10 cellular contexts compared by ENCODE assay signal in genomic region chr1:154747380-154747779, GRCh38.
A peak's percentile ranks its signal among the peaks of the same experiment; 100 is the strongest.
DNase-seq lines count a peak whose midpoint lies in the region; ATAC-seq and TF ChIP-seq lines count a peak whose summit lies in the region.
"Had no signal": no experiment of that assay in that cellular context is flagged by ENCODE, and none has a peak within 500 bp of the region (broad histone marks: within the 10 kb centered on the region; RNA-seq: fewer than 3 reads in every experiment).

No MANE protein-coding gene starts in this region.

- intact Hi-C loops in CD14-positive monocyte (cut with micrococcal nuclease) = no loop called here
- intact Hi-C loops in naive thymus-derived CD4-positive, alpha-beta T cell (cut with micrococcal nuclease) = loop anchor here (5.0 kb wide), 3 partner anchors 45 to 265 kb away; partner anchors contain the start of gene UBE2Q1 (in 1 of the 2)

- peaks cover 39 to 47% of the 10 kb centered on the region in 2 donors for H3K4me1 ChIP-seq in naive thymus-derived CD4-positive, alpha-beta T cell (ENCODE audit: control insufficient read depth in 2 of 2, insufficient read depth in 2 of 2, low read length in 2 of 2)

- peak overlapping the region; percentile 74 to 90 for H3K4me3 Mint-ChIP-seq in CD14-positive monocyte
- H3K4me3 Mint-ChIP-seq in activated naive CD8-positive, alpha-beta T cell treated with anti-CD3 and anti-CD28 coated beads for 36 hours = peak overlapping the region; percentile 79
- H3K4me3 Mint-ChIP-seq in naive thymus-derived CD4-positive, alpha-beta T cell = peak overlapping the region; percentile 71 to 88 (median 84)
- H3K4me3 Mint-ChIP-seq in activated CD8-positive, alpha-beta memory T cell treated with anti-CD3 and anti-CD28 coated beads, Interleukin-2, amount 10 ng/mL, durations not matched to agents 7 days and 5 days = no peak overlapping the region

- peak overlapping the region; percentile 48 for H3K27ac ChIP-seq in HL-60 (replicated peaks)
- H3K27ac ChIP-seq in naive thymus-derived CD4-positive, alpha-beta T cell (ENCODE audit: low read depth, low read length) = peak overlapping the region; percentile 73
- H3K27ac ChIP-seq: testis had no signal

- peak overlapping the region in 1 of 7 donors; percentile 55 for H3K27ac Mint-ChIP-seq in CD14-positive monocyte
- peak overlapping the region; percentile 93 for H3K27ac Mint-ChIP-seq in activated naive CD8-positive, alpha-beta T cell treated with anti-CD3 and anti-CD28 coated beads for 36 hours
- H3K27ac Mint-ChIP-seq in naive thymus-derived CD4-positive, alpha-beta T cell = peak overlapping the region; percentile 90 to 98 (median 96)
- H3K27ac Mint-ChIP-seq in activated CD8-positive, alpha-beta memory T cell treated with anti-CD3 and anti-CD28 coated beads, Interleukin-2, amount 10 ng/mL, durations not matched to agents 7 days and 5 days = no peak overlapping the region

- H3K27me3 ChIP-seq in HL-60 (ENCODE audit: insufficient read depth, poor library complexity, severe bottlenecking) = no peaks in the 10 kb centered on the region
- H3K27me3 ChIP-seq in naive thymus-derived CD4-positive, alpha-beta T cell (ENCODE audit: control insufficient read depth in 2 of 2, insufficient read depth in 2 of 2, low read length in 2 of 2) = no peaks in the 10 kb centered on the region
- H3K27me3 ChIP-seq: testis had no signal

- POLR2A ChIA-PET in naive thymus-derived CD4-positive, alpha-beta T cell (lab: Charles Lee) = interaction anchor here (1.1 to 1.8 kb wide), 5 partner anchors 9 to 280 kb away, joined by 3 to 6 read pairs (median 3); no protein-coding TSS in a partner anchor

- no peaks in the 10 kb centered on the region for H3K9me3 ChIP-seq in naive thymus-derived CD4-positive, alpha-beta T cell (ENCODE audit: control insufficient read depth in 2 of 3, low read length in 3 of 3)
- H3K9me3 ChIP-seq: testis had no signal

- peaks cover 46% of the 10 kb centered on the region for H3K4me1 Mint-ChIP-seq in CD14-positive monocyte
- H3K4me1 Mint-ChIP-seq in activated naive CD8-positive, alpha-beta T cell treated with anti-CD3 and anti-CD28 coated beads for 36 hours = peaks cover 73% of the 10 kb centered on the region
- peaks cover 46 to 70% (median 51%) of the 10 kb centered on the region in 7 donors for H3K4me1 Mint-ChIP-seq in naive thymus-derived CD4-positive, alpha-beta T cell
- H3K4me1 Mint-ChIP-seq in activated CD8-positive, alpha-beta memory T cell treated with anti-CD3 and anti-CD28 coated beads, Interleukin-2, amount 10 ng/mL, durations not matched to agents 7 days and 5 days = peaks cover 54% of the 10 kb centered on the region

- no peak for ATAC-seq in naive thymus-derived CD4-positive, alpha-beta T cell
- ATAC-seq in activated CD8-positive, alpha-beta memory T cell treated with anti-CD3 and anti-CD28 coated beads, Interleukin-2, amount 10 ng/mL, durations not matched to agents 7 days and 5 days = no peak

- no peak for TF ChIP-seq CTCF in CD14-positive monocyte (IDR thresholded peaks at IDR 0.05)
- TF ChIP-seq CTCF in HL-60 (IDR thresholded peaks at IDR 0.05; ENCODE audit: insufficient read depth, low read length) = no peak

- DNase-seq in CD14-positive monocyte (ENCODE audit: low spot score) = no peak
- DNase-seq in HL-60 (ENCODE audit: low read depth in 1 of 2, low spot score in 1 of 2) = no peak
- DNase-seq in activated naive CD8-positive, alpha-beta T cell treated with anti-CD3 and anti-CD28 coated beads for 36 hours = no peak
- DNase-seq in naive thymus-derived CD4-positive, alpha-beta T cell = no peak
- DNase-seq in NCI-H1092 (lab: John Stamatoyannopoulos, UW) = no peak
- no peak for DNase-seq in stimulated activated CD4-positive, alpha-beta T cell treated with anti-CD3 and anti-CD28 coated beads, Interleukin-4, amount 100 ng/mL, for 4 hours
- DNase-seq in activated CD8-positive, alpha-beta memory T cell treated with anti-CD3 and anti-CD28 coated beads, Interleukin-2, amount 10 ng/mL, durations not matched to agents 7 days and 5 days = no peak
- no peak for DNase-seq in GM19240 (ENCODE audit: insufficient read length, low spot score)
- DNase-seq: amniotic stem cell, testis had no signal

- no peak overlapping the region for H3K4me3 ChIP-seq in HL-60 (replicated peaks; ENCODE audit: insufficient read depth, low read length)
- peak overlapping the region; percentile 46 for H3K4me3 ChIP-seq in naive thymus-derived CD4-positive, alpha-beta T cell (ENCODE audit: low read length)
- H3K4me3 ChIP-seq: testis had no signal

- CTCF ChIA-PET in naive thymus-derived CD4-positive, alpha-beta T cell (lab: Charles Lee) = interaction anchor here (0.8 to 2.8 kb wide), 5 partner anchors 13 to 266 kb away, joined by 3 to 23 read pairs (median 6); no protein-coding TSS in a partner anchor
- CTCF ChIA-PET in activated CD8-positive, alpha-beta memory T cell treated with anti-CD3 and anti-CD28 coated beads, Interleukin-2, amount 10 ng/mL, durations not matched to agents 7 days and 5 days (lab: Charles Lee) = interaction anchor here (0.8 to 4.3 kb wide), 10 partner anchors 9 to 268 kb away, joined by 3 to 29 read pairs (median 7); no protein-coding TSS in a partner anchor

- H3K36me3 Mint-ChIP-seq in CD14-positive monocyte = peaks cover 0 to 3% of the 10 kb centered on the region in 2 donors
- H3K36me3 Mint-ChIP-seq in activated naive CD8-positive, alpha-beta T cell treated with anti-CD3 and anti-CD28 coated beads for 36 hours = peaks cover 2% of the 10 kb centered on the region
- H3K36me3 Mint-ChIP-seq in naive thymus-derived CD4-positive, alpha-beta T cell = peaks cover 0 to 6% (median 0%) of the 10 kb centered on the region in 5 donors
- H3K36me3 Mint-ChIP-seq in activated CD8-positive, alpha-beta memory T cell treated with anti-CD3 and anti-CD28 coated beads, Interleukin-2, amount 10 ng/mL, durations not matched to agents 7 days and 5 days = peaks cover 1% of the 10 kb centered on the region

- peaks cover 0 to 2% (median 0%) of the 10 kb centered on the region in 7 donors for H3K9me3 Mint-ChIP-seq in CD14-positive monocyte
- H3K9me3 Mint-ChIP-seq in activated naive CD8-positive, alpha-beta T cell treated with anti-CD3 and anti-CD28 coated beads for 36 hours = no peaks in the 10 kb centered on the region
- peaks cover 0 to 3% (median 0%) of the 10 kb centered on the region in 11 donors for H3K9me3 Mint-ChIP-seq in naive thymus-derived CD4-positive, alpha-beta T cell
- no peaks in the 10 kb centered on the region for H3K9me3 Mint-ChIP-seq in activated CD8-positive, alpha-beta memory T cell treated with anti-CD3 and anti-CD28 coated beads, Interleukin-2, amount 10 ng/mL, durations not matched to agents 7 days and 5 days (ENCODE audit: low read depth)

- H3K36me3 ChIP-seq in naive thymus-derived CD4-positive, alpha-beta T cell (ENCODE audit: control insufficient read depth in 2 of 3, insufficient read depth in 3 of 3, low read length in 3 of 3) = no peaks in the 10 kb centered on the region

- H3K27me3 Mint-ChIP-seq in CD14-positive monocyte (ENCODE audit: low read depth in 3 of 3) = peaks cover 3 to 8% (median 7%) of the 10 kb centered on the region in 3 donors
- H3K27me3 Mint-ChIP-seq in activated naive CD8-positive, alpha-beta T cell treated with anti-CD3 and anti-CD28 coated beads for 36 hours = peaks cover 6% of the 10 kb centered on the region
- peaks cover 0 to 25% (median 0%) of the 10 kb centered on the region in 5 donors for H3K27me3 Mint-ChIP-seq in naive thymus-derived CD4-positive, alpha-beta T cell
- H3K27me3 Mint-ChIP-seq in activated CD8-positive, alpha-beta memory T cell treated with anti-CD3 and anti-CD28 coated beads, Interleukin-2, amount 10 ng/mL, durations not matched to agents 7 days and 5 days = peaks cover 83% of the 10 kb centered on the region

Comparison
In these comparisons a context has a peak if more than half of its experiments do, and no peak if none do; other contexts are left out.
1. intact Hi-C loops: an anchor here in naive thymus-derived CD4-positive, alpha-beta T cell (5.0 kb wide); none called in CD14-positive monocyte.